In genomic region chr20:3483784-3484183, GRCh38 we compare ENCODE assay signal across 25 cellular contexts. TPM values are rescaled to one million over a fixed set of nuclear protein-coding genes. Genes with fewer than 3 reads are reported as not detected.
A peak's percentile ranks its signal among the peaks of the same experiment; 100 is the strongest.
DNase-seq lines count a peak whose midpoint lies in the region; ATAC-seq and TF ChIP-seq lines count a peak whose summit lies in the region.
"Had no signal": no experiment of that assay in that cellular context is flagged by ENCODE, and none has a peak within 500 bp of the region (broad histone marks: within the 10 kb centered on the region; RNA-seq: fewer than 3 reads in every experiment).

No MANE protein-coding gene starts in this region.

- no peak overlapping the region for H3K4me3 ChIP-seq in PC-9
- no peak overlapping the region for H3K4me3 ChIP-seq in epithelial cell of esophagus (ENCODE audit: low read length)
- H3K4me3 ChIP-seq in OCI-LY7 (ENCODE audit: low read depth, low read length, poor library complexity, severe bottlenecking), result no peak overlapping the region
- no peak overlapping the region for H3K4me3 ChIP-seq in mesenchymal stem cell (ENCODE audit: insufficient read depth in 1 of 2, low read depth in 1 of 2, low read length in 2 of 2)
- H3K4me3 ChIP-seq: GM12878, lung, transverse colon had no signal

- no peaks in the 10 kb centered on the region for H4K20me1 ChIP-seq in PC-9 (ENCODE audit: insufficient read depth)
- H4K20me1 ChIP-seq in OCI-LY7 (ENCODE audit: insufficient read depth, low read length), result no peaks in the 10 kb centered on the region

- H3K36me3 ChIP-seq in PC-9 (ENCODE audit: low read depth) (no peaks in the 10 kb centered on the region), OCI-LY7 (ENCODE audit: insufficient read depth, low read length) (no peaks in the 10 kb centered on the region), mesenchymal stem cell (ENCODE audit: control insufficient read depth in 1 of 2, insufficient read depth in 2 of 2, low read depth in 1 of 2, low read length in 2 of 2) (no peaks in the 10 kb centered on the region)
- H3K36me3 ChIP-seq: transverse colon had no signal

- CTCF ChIA-PET in PC-9 (lab: Charles Lee), result no interaction called here
- CTCF ChIA-PET in OCI-LY7 (lab: Charles Lee; ENCODE audit: unreplicated experiment), result no interaction called here

- no peak overlapping the region for H2BK5ac ChIP-seq in mesenchymal stem cell (ENCODE audit: low read depth, low read length, poor library complexity, severe bottlenecking)

- H4K8ac ChIP-seq in mesenchymal stem cell (ENCODE audit: low read length), result no peak overlapping the region

- no peak overlapping the region for H3K18ac ChIP-seq in mesenchymal stem cell (ENCODE audit: low read depth in 1 of 2, low read length in 2 of 2)

- H2BK12ac ChIP-seq in mesenchymal stem cell (ENCODE audit: low read length in 2 of 2), result no peak overlapping the region

- POLR2A ChIA-PET in PC-9 (lab: Charles Lee; ENCODE audit: unreplicated experiment), result interaction anchor here (0.6 kb wide), 2 partner anchors 13 to 79 kb away, joined by 3 to 4 read pairs; no protein-coding TSS in a partner anchor
- POLR2A ChIA-PET in OCI-LY7 (lab: Charles Lee), result no interaction called here

- no peak overlapping the region for H3K14ac ChIP-seq in mesenchymal stem cell (ENCODE audit: low read length in 2 of 2)

- TF ChIP-seq CTCF in PC-9 (conservative IDR thresholded peaks at IDR 0.05) (no peak), epithelial cell of esophagus (IDR thresholded peaks at IDR 0.05; ENCODE audit: insufficient read depth, low read depth, low read length, missing control alignments) (no peak), omental fat pad (IDR thresholded peaks at IDR 0.05) (no peak), OCI-LY7 (conservative IDR thresholded peaks at IDR 0.05; ENCODE audit: low read length) (no peak)

- no peaks in the 10 kb centered on the region for H3K27me3 ChIP-seq in PC-9 (ENCODE audit: insufficient read depth, low read depth)
- H3K27me3 ChIP-seq in mesenchymal stem cell (ENCODE audit: control insufficient read depth in 1 of 2, insufficient read depth in 1 of 2, low read length in 2 of 2), result no peaks in the 10 kb centered on the region
- H3K27me3 ChIP-seq: transverse colon had no signal

- H3K27ac ChIP-seq in PC-9, result 0 out of 2 replicates have a peak overlapping the region, but pooled peaks have one; percentile 7
- H3K27ac ChIP-seq in OCI-LY7 (ENCODE audit: low read depth, low read length, poor library complexity, severe bottlenecking), result no peak overlapping the region
- no peak overlapping the region for H3K27ac ChIP-seq in mesenchymal stem cell (ENCODE audit: low read length, poor library complexity, severe bottlenecking)
- H3K27ac ChIP-seq: C4-2B, transverse colon had no signal

- peak; percentile 54 for ATAC-seq in omental fat pad (ENCODE audit: low FRiP score)
- ATAC-seq: activated naive CD4-positive, alpha-beta T cell treated with anti-CD3 and anti-CD28 coated beads, Interleukin-2, amount 50 U/mL, for 72 hours; GM12878; right cardiac atrium had no signal

- H3K9ac ChIP-seq in mesenchymal stem cell (ENCODE audit: low read length), result no peak overlapping the region

- no peak overlapping the region for H2AK5ac ChIP-seq in mesenchymal stem cell (ENCODE audit: low read length, severe bottlenecking)

- H2AFZ ChIP-seq in PC-9, result no peak overlapping the region
- no peak overlapping the region for H2AFZ ChIP-seq in OCI-LY7 (ENCODE audit: low read length)
- H2AFZ ChIP-seq in mesenchymal stem cell (ENCODE audit: low read depth, low read length), result no peak overlapping the region

- no peak overlapping the region for H3K23ac ChIP-seq in mesenchymal stem cell (ENCODE audit: low read length in 2 of 2)

- no peak overlapping the region for H3K4me2 ChIP-seq in PC-9
- no peak overlapping the region for H3K4me2 ChIP-seq in OCI-LY7 (ENCODE audit: low read length)
- H3K4me2 ChIP-seq in mesenchymal stem cell (ENCODE audit: low read length, poor library complexity, severe bottlenecking), result no peak overlapping the region

- BruUV-seq in PC-9 (replicated peaks; lab: Mats Ljungman, UMichigan) (no TSS peak), OCI-LY7 (replicated peaks; lab: Mats Ljungman, UMichigan) (no TSS peak)

- DNase-seq in ELR (ENCODE audit: low read depth) (peak; percentile 19), PC-9 (no peak), epithelial cell of esophagus (ENCODE audit: low read depth) (peak; percentile 36), omental fat pad (ENCODE audit: low spot score) (no peak), OCI-LY7 (ENCODE audit: low spot score) (no peak), mesenchymal stem cell (no peak), GDM1 (lab: John Stamatoyannopoulos, UW) (no peak)
- DNase-seq: activated CD4-positive, alpha-beta memory T cell treated with anti-CD3 and anti-CD28 coated beads for 36 hours; activated T-cell treated with anti-CD3 and anti-CD28 coated beads for 4 hours; anterior cingulate cortex; caudate nucleus; dermis blood vessel endothelial cell; DMS79 treated with DMSO at 0.1 percent for 48 hours; head of caudate nucleus; NCI-H1048; NCI-H187; NCI-H69; posterior cingulate gyrus; right cardiac atrium; stimulated activated CD4-positive, alpha-beta T cell treated with anti-CD3 and anti-CD28 coated beads, Interleukin-2, amount 100 ng/mL, for 24 hours; transverse colon had no signal

- H3K4ac ChIP-seq in mesenchymal stem cell (ENCODE audit: low read depth in 1 of 2, low read length in 2 of 2), result no peak overlapping the region

- H3K9me2 ChIP-seq in PC-9 (ENCODE audit: insufficient read depth), result no peaks in the 10 kb centered on the region
- H3K9me2 ChIP-seq in OCI-LY7 (ENCODE audit: insufficient read depth, low read length), result no peaks in the 10 kb centered on the region

- H3K79me2 ChIP-seq in PC-9 (ENCODE audit: low read depth), result peaks cover 18% of the 10 kb centered on the region; the same call in 1 of the 2 replicates
- no peaks in the 10 kb centered on the region for H3K79me2 ChIP-seq in OCI-LY7 (ENCODE audit: insufficient read depth, low read depth, low read length)

- H2BK15ac ChIP-seq in mesenchymal stem cell (ENCODE audit: low read depth, poor library complexity, severe bottlenecking), result no peak overlapping the region

- H2BK120ac ChIP-seq in mesenchymal stem cell (ENCODE audit: low read depth, low read length), result no peak overlapping the region

- no peak overlapping the region for H4K91ac ChIP-seq in mesenchymal stem cell (ENCODE audit: low read length)

- peaks cover 6% of the 10 kb centered on the region; the same call in 1 of the 2 replicates for H3F3A ChIP-seq in PC-9 (ENCODE audit: insufficient read depth, low read depth)

- WGBS in mesenchymal stem cell, result no CpG with 5 or more reads among the region's 1 CpG

- H3K9me3 ChIP-seq in PC-9 (ENCODE audit: insufficient read depth, low read depth), result peaks cover 12% of the 10 kb centered on the region
- H3K9me3 ChIP-seq in OCI-LY7 (ENCODE audit: low read length), result peaks cover 7% of the 10 kb centered on the region
- peaks cover 22% of the 10 kb centered on the region for H3K9me3 ChIP-seq in mesenchymal stem cell (ENCODE audit: control insufficient read depth, low read length)

- intact Hi-C loops in PC-9 (cut with micrococcal nuclease; ENCODE audit: unreplicated experiment) (no loop called here), OCI-LY7 (cut with micrococcal nuclease; ENCODE audit: unreplicated experiment) (no loop called here)

- H3K79me1 ChIP-seq in mesenchymal stem cell (replicated peaks; ENCODE audit: low read length, poor library complexity, severe bottlenecking), result peaks cover 26% of the 10 kb centered on the region

- H3K4me1 ChIP-seq in PC-9 (replicated peaks; ENCODE audit: insufficient read depth), result peaks cover 7% of the 10 kb centered on the region; the same call in 1 of the 2 replicates
- no peaks in the 10 kb centered on the region for H3K4me1 ChIP-seq in OCI-LY7 (ENCODE audit: insufficient read depth, low read length, poor library complexity, severe bottlenecking)
- H3K4me1 ChIP-seq in mesenchymal stem cell (ENCODE audit: control insufficient read depth, insufficient read depth, low read depth, low read length), result no peaks in the 10 kb centered on the region

RNA-seq across cellular contexts. Expression of gene ATRN, which starts 13.0 kb away (rescaled TPM):
- 34.9 and 35.0 TPM in 2 replicates for total RNA-seq in PC-9 (2021)
- total RNA-seq in omental fat pad, result 10 to 100 TPM; 20.2 to 32.9 (median 26.3) TPM
- 0.03 and 0.09 TPM in 2 replicates for total RNA-seq in OCI-LY7 (2014; rRNA removed; shearing (Covaris generic))
- 3.7 and 4.5 TPM in 2 replicates for total RNA-seq in OCI-LY7 (2022)
- polyA plus RNA-seq in mesenchymal stem cell (2013, experiment 1 of 2), result 21.8 TPM
- 21.6 TPM for polyA plus RNA-seq in mesenchymal stem cell (2013, experiment 2 of 2)

Comparison
In these comparisons a context has a peak if more than half of its experiments do, and no peak if none do; other contexts are left out.
1. DNase-seq: peak in ELR (single experiment) and epithelial cell of esophagus (single experiment); none in PC-9 (0 of 2), omental fat pad (single experiment), OCI-LY7 (single experiment), mesenchymal stem cell (single experiment) and GDM1 (single experiment).